7 cellular contexts compared by ENCODE assay signal in the genomic region with DNA sequence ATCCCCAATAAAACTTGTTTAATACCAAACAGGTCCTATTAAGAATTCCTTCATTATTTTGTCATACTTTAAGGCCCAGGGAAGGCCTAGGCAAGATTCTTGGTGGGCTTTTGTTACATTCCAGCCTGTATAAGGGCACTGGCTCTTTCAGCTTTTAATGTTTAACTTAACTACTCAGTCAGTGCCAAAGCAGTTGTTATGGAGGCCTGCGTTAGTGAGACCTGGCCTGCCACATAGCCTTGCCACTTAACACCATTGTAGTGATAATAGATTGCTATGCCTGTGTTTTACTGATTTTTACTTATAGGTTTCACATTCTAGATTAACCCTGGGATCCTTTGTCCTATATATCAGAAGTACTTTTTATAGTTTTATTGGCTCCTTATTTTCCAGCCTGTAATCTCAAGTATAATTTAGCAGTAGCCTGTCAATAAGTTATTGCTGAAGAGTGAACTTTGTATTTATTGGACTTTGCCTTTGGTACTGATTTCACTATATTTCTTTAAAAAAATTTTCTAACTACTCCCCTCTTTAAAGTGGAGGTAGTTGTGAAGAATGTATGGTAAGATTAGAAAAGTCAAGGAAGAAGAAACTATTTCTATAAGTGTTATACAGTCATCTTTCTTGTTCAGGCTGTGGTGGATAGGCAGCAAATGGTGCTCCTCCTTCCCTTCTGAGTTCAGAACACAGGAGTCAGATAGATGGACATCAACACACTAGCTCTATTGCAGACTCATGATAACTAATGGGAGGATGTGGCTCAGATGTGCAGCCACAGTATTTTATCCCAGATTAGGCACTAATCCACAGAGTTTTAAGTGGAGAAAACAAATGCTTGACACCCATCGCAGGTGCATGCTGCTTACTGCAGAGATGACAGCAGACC.
DNase-seq lines count a peak whose midpoint lies in the region; ATAC-seq, FAIRE-seq and TF ChIP-seq lines count a peak whose summit lies in the region.
"Not testable (repeated sequence)": the region's sequence is repeated elsewhere in the genome, so short reads cannot be mapped to it uniquely, and the experiment has no call there.

No MANE protein-coding gene starts in this region.

- H3K9me3 Mint-ChIP-seq in endodermal cell, mesothelial cell of epicardium: not testable (repeated sequence)

- intact Hi-C loops in body of pancreas (cut with DNase I); pancreas (cut with DNase I); transverse colon (cut with DNase I; ENCODE audit: low total_unique reads): not testable (repeated sequence)

- in situ Hi-C loops in transverse colon (cut with MboI; ENCODE audit: low pct_ligation_motif_present in 1 of 4, low pct_unique_long_range_greater_than_20kb in 1 of 4, low sequenced_read_pairs in 3 of 4) = not testable (repeated sequence)

- not testable (repeated sequence) for TF ChIP-seq POLR2A in H54 (IDR thresholded peaks at IDR 0.05; ENCODE audit: low read depth, low read length); body of pancreas (IDR thresholded peaks at IDR 0.05); transverse colon (IDR thresholded peaks at IDR 0.05)

- H3K27me3 ChIP-seq in body of pancreas; endodermal cell (ENCODE audit: control insufficient read depth, insufficient read depth, low read length, poor library complexity, severe bottlenecking); pancreas; transverse colon: not testable (repeated sequence)

- not testable (repeated sequence) for H3K36me3 Mint-ChIP-seq in endodermal cell (ENCODE audit: low read depth); mesothelial cell of epicardium

- not testable (repeated sequence) for TF ChIP-seq CTCF in body of pancreas (IDR thresholded peaks at IDR 0.05); endodermal cell (conservative IDR thresholded peaks at IDR 0.05); mesothelial cell of epicardium (IDR thresholded peaks at IDR 0.05; ENCODE audit: unreplicated experiment); pancreas (IDR thresholded peaks at IDR 0.05); transverse colon (IDR thresholded peaks at IDR 0.05)

- H3K36me3 ChIP-seq in body of pancreas (replicated peaks in 1 of 2; ENCODE audit: insufficient read depth in 1 of 2, low read depth in 2 of 2); endodermal cell (ENCODE audit: control insufficient read depth, insufficient read depth, low read length); pancreas; transverse colon: not testable (repeated sequence)

- H3K4me3 ChIP-seq in body of pancreas; endodermal cell (ENCODE audit: low read length); pancreas; transverse colon: not testable (repeated sequence)

- FAIRE-seq in H54 (lab: Jason Lieb, UNC) = peak; percentile 78
- peak; percentile 80 for FAIRE-seq in pancreas (lab: Jason Lieb, UNC)

- not testable (repeated sequence) for H3K9ac ChIP-seq in endodermal cell (ENCODE audit: extremely low read depth, low read length, poor library complexity, severe bottlenecking)

- H3K9me3 ChIP-seq in body of pancreas; endodermal cell (ENCODE audit: control insufficient read depth, low read length); pancreas; transverse colon: not testable (repeated sequence)

- not testable (repeated sequence) for H3K4me1 Mint-ChIP-seq in endodermal cell, mesothelial cell of epicardium

- 17 to 50% methylated on average over 1 to 2 of the region's 2 CpGs for WGBS in body of pancreas, 2 donors
- WGBS in endodermal cell (ENCODE audit: insufficient coverage in 1 of 2, insufficient read length in 1 of 2), 2 experiments = no CpG with 5 or more reads among the region's 2 CpGs
- WGBS in pancreas, 2 donors = 50% methylated on average over 2 of the region's 2 CpGs; no CpG with 5 or more reads in 1 of the 2 donors
- WGBS in transverse colon (ENCODE audit: low coverage in 1 of 2), 2 donors = no CpG with 5 or more reads among the region's 2 CpGs

- not testable (repeated sequence) for H3K4me1 ChIP-seq in body of pancreas; endodermal cell (ENCODE audit: control insufficient read depth, insufficient read depth, low read length); pancreas
- peaks cover 0 to 24% (median 9%) of the 10 kb centered on the region in 4 donors for H3K4me1 ChIP-seq in transverse colon

- ATAC-seq in body of pancreas (peak; percentile 42), left lobe of liver (peak; percentile 80), pancreas (peak in 3 of 4 donors; percentile 75 to 88 (median 77))

- not testable (repeated sequence) for DNase-seq in H54 (ENCODE audit: insufficient read length, low spot score); body of pancreas; endodermal cell; left lobe of liver (ENCODE audit: low spot score); mesothelial cell of epicardium (ENCODE audit: low spot score in 2 of 2, unreplicated experiment in 2 of 2); pancreas; transverse colon

- not testable (repeated sequence) for H3K27me3 Mint-ChIP-seq in endodermal cell (ENCODE audit: insufficient read depth); mesothelial cell of epicardium (ENCODE audit: low read depth)

- not testable (repeated sequence) for H3K27ac ChIP-seq in body of pancreas; endodermal cell (ENCODE audit: low read depth, low read length); pancreas
- H3K27ac ChIP-seq in transverse colon = peak overlapping the region; percentile 63 to 77 (median 70)

- not testable (repeated sequence) for H3K4me3 Mint-ChIP-seq in endodermal cell, mesothelial cell of epicardium

- H3K27ac Mint-ChIP-seq in endodermal cell (peak overlapping the region; percentile 64), mesothelial cell of epicardium (peak overlapping the region; percentile 66)

- TF ChIP-seq EP300 in transverse colon (IDR thresholded peaks at IDR 0.05; ENCODE audit: low read depth) = not testable (repeated sequence)
